Comparison of ENCODE assay signal across 13 cellular contexts in the genomic region with DNA sequence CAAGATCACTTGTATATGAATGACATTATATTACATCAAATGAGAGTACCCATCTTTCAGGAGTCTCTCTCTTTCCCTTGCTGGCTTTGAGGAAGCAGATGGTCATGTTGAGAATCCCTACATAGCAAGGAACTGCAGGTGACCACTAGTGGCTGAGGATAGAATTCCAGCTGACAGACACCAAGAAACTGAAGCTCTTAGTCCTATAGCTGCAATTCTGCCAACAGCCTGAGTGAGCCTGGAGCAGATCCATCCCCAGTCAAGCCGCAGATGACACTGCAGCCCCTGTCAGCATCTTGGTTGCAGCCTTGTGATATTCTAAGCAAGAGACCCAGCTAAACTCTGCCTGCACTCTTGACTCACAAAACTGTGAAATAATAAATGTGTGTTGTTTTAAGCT.
DNase-seq lines count a peak whose midpoint lies in the region; ATAC-seq lines count a peak whose summit lies in the region.
"Had no signal": no experiment of that assay in that cellular context is flagged by ENCODE, and none has a peak within 500 bp of the region (broad histone marks: within the 10 kb centered on the region; RNA-seq: fewer than 3 reads in every experiment).

No MANE protein-coding gene starts in this region.

- peak; percentile 9 for DNase-seq in DMS53 treated with DMSO at 0.1 percent for 48 hours (lab: John Stamatoyannopoulos, UW; ENCODE audit: unreplicated experiment)
- DNase-seq in SHP77 (lab: John Stamatoyannopoulos, UW), result peak; percentile 21 to 49
- DNase-seq in iPS-NIHi7 (ENCODE audit: extremely low spot score), result peak; percentile 19
- no peak for DNase-seq in NCI-H526 treated with DMSO at 0.1 percent for 48 hours (lab: John Stamatoyannopoulos, UW)
- DNase-seq in stimulated activated CD4-positive, alpha-beta T cell treated with anti-CD3 and anti-CD28 coated beads, Interleukin-1b, Interleukin-23, amount 100 ng/mL, for 48 hours, result no peak
- DNase-seq: activated CD4-positive, CD25-positive, alpha-beta regulatory T cell; activated T-cell treated with anti-CD3 and anti-CD28 coated beads, Interleukin-2, amount 50 U/mL, for 24 hours; immature natural killer cell; MM.1S; natural killer cell had no signal

- ATAC-seq in HG03159 (IDR thresholded peaks at IDR 0.05; ENCODE audit: unreplicated experiment) (peak; percentile 58), HG02970 (IDR thresholded peaks at IDR 0.05; ENCODE audit: low FRiP score, unreplicated experiment) (no peak), HG02678 (IDR thresholded peaks at IDR 0.05; ENCODE audit: unreplicated experiment) (no peak)
- ATAC-seq: natural killer cell had no signal

Comparison
In these comparisons a context has a peak if more than half of its experiments do, and no peak if none do; other contexts are left out.
1. DNase-seq: peak in DMS53 treated with DMSO at 0.1 percent for 48 hours (single experiment), SHP77 (2 of 2) and iPS-NIHi7 (single experiment); none in NCI-H526 treated with DMSO at 0.1 percent for 48 hours (single experiment) and stimulated activated CD4-positive, alpha-beta T cell treated with anti-CD3 and anti-CD28 coated beads, Interleukin-1b, Interleukin-23, amount 100 ng/mL, for 48 hours (single experiment).